12 cellular contexts compared by ENCODE assay signal in the genomic region with DNA sequence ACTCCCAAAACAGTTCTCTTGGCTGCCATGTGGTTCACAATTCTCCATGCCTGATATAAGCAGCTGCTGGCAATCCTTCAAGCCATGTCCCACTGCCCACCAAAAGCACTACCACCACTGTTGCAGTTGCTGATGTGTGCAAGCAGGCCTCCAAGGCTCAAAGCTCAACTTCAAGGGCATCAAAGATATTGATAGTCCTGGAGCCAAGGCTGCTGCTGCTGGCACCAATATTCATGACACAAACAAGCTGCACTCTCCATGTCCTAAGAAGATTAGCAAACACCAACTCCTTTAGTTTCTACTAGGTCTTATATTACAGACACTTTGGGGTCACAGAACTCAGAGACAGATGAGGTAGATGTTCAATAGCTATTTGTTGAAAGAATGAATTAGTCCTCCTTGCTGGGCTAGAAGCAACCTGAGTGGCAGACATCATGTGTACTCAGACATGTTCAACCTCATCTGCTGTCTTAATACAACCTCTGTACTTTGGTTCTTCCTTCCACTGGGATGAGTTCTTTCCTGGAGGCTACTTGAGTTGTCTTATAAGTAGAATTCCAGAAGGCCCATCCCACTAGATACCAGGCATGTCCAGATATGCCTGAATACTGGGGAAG.
A peak's percentile ranks its signal among the peaks of the same experiment; 100 is the strongest.
DNase-seq lines count a peak whose midpoint lies in the region; ATAC-seq and TF ChIP-seq lines count a peak whose summit lies in the region.
"Had no signal": no experiment of that assay in that cellular context is flagged by ENCODE, and none has a peak within 500 bp of the region (broad histone marks: within the 10 kb centered on the region; RNA-seq: fewer than 3 reads in every experiment).

No MANE protein-coding gene starts in this region.

- DNase-seq in NCI-H226 (peak; percentile 69), ascending aorta (ENCODE audit: low spot score in 2 of 2) (no peak), right lobe of liver (peak; percentile 24 to 64 (median 64)), suprapubic skin (ENCODE audit: low spot score in 2 of 2) (no peak), GM13977 (ENCODE audit: low spot score) (no peak), HEK293T (ENCODE audit: extremely low spot score) (no peak), LoVo (ENCODE audit: low spot score) (no peak)
- DNase-seq: activated T-cell treated with anti-CD3 and anti-CD28 coated beads, Interleukin-2, amount 50 U/mL, for 1 hour; central memory CD4-positive, alpha-beta T cell; effector memory CD4-positive, alpha-beta T cell; NCI-H2029 treated with DMSO at 0.1 percent for 48 hours had no signal

- TF ChIP-seq EP300 in suprapubic skin (IDR thresholded peaks at IDR 0.05) = no peak

- H3K27me3 ChIP-seq in ascending aorta (no peaks in the 10 kb centered on the region), right lobe of liver (no peaks in the 10 kb centered on the region), suprapubic skin (no peaks in the 10 kb centered on the region)
- H3K27me3 ChIP-seq: MG63 had no signal

- H3K36me3 ChIP-seq in ascending aorta (no peaks in the 10 kb centered on the region), right lobe of liver (no peaks in the 10 kb centered on the region), suprapubic skin (no peaks in the 10 kb centered on the region)
- H3K36me3 ChIP-seq: MG63 had no signal

- no peak overlapping the region for H3K4me3 ChIP-seq in ascending aorta
- H3K4me3 ChIP-seq in right lobe of liver = no peak overlapping the region
- no peak overlapping the region for H3K4me3 ChIP-seq in suprapubic skin
- H3K4me3 ChIP-seq: MG63 had no signal

- CTCF ChIA-PET in HEK293T (lab: Yijun Ruan, JAX) = no interaction called here

- H3K4me1 ChIP-seq in ascending aorta (peaks cover 0 to 29% of the 10 kb centered on the region in 2 donors), right lobe of liver (peaks cover 0 to 70% (median 28%) of the 10 kb centered on the region in 4 donors), suprapubic skin (peaks cover 30% of the 10 kb centered on the region)

- POLR2A ChIA-PET in HEK293T (lab: Yijun Ruan, JAX) = no interaction called here

- H3K27ac ChIP-seq in ascending aorta (peak overlapping the region; percentile 25 to 40), right lobe of liver (peak overlapping the region; percentile 23 to 48 (median 39)), suprapubic skin (peak overlapping the region; percentile 60)

- intact Hi-C loops in ascending aorta (cut with DNase I) = no loop called here
- intact Hi-C loops in right lobe of liver (cut with DNase I) = no loop called here

- no peak for TF ChIP-seq POLR2A in right lobe of liver (IDR thresholded peaks at IDR 0.05)
- no peak for TF ChIP-seq POLR2A in suprapubic skin (IDR thresholded peaks at IDR 0.05)

- H3K9me3 ChIP-seq in ascending aorta (no peaks in the 10 kb centered on the region), right lobe of liver (no peaks in the 10 kb centered on the region), suprapubic skin (no peaks in the 10 kb centered on the region)
- H3K9me3 ChIP-seq: MG63 had no signal

- in situ Hi-C loops in GM13977 (cut with MboI; ENCODE audit: low pct_unique_long_range_greater_than_20kb, low sequenced_read_pairs, unreplicated experiment) = no loop called here

- TF ChIP-seq CTCF in ascending aorta (IDR thresholded peaks at IDR 0.05) (no peak), right lobe of liver (IDR thresholded peaks at IDR 0.05) (no peak), suprapubic skin (IDR thresholded peaks at IDR 0.05) (no peak), GM13977 (IDR thresholded peaks at IDR 0.05; ENCODE audit: extremely low read depth, insufficient read depth, missing control alignments) (no peak)

- ATAC-seq in right lobe of liver = peak; percentile 40 to 73 (median 63)

TF ChIP-seq in HEK293T, 16 proteins besides CTCF, POLR2A, EP300 and RAD21:
- TF ChIP-seq L3MBTL2 (conservative IDR thresholded peaks at IDR 0.05) (no peak), TARDBP (IDR thresholded peaks at IDR 0.05) (no peak), SP1 (IDR thresholded peaks at IDR 0.05) (no peak), BHLHE40 (IDR thresholded peaks at IDR 0.05; ENCODE audit: borderline replicate concordance) (no peak), ZNF384 (IDR thresholded peaks at IDR 0.05) (no peak), LEF1 (IDR thresholded peaks at IDR 0.05; ENCODE audit: borderline replicate concordance) (no peak), SUZ12 (IDR thresholded peaks at IDR 0.05) (no peak), FOXM1 (IDR thresholded peaks at IDR 0.05; ENCODE audit: borderline replicate concordance) (no peak), FOXK2 (IDR thresholded peaks at IDR 0.05) (no peak), NFRKB (IDR thresholded peaks at IDR 0.05) (no peak), CTBP1 (IDR thresholded peaks at IDR 0.05; ENCODE audit: borderline replicate concordance) (no peak), ARNT (IDR thresholded peaks at IDR 0.05) (no peak), FOXA1 (IDR thresholded peaks at IDR 0.05) (no peak)
- TF ChIP-seq, protein P1, sequence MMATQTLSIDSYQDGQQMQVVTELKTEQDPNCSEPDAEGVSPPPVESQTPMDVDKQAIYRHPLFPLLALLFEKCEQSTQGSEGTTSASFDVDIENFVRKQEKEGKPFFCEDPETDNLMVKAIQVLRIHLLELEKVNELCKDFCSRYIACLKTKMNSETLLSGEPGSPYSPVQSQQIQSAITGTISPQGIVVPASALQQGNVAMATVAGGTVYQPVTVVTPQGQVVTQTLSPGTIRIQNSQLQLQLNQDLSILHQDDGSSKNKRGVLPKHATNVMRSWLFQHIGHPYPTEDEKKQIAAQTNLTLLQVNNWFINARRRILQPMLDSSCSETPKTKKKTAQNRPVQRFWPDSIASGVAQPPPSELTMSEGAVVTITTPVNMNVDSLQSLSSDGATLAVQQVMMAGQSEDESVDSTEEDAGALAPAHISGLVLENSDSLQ (IDR thresholded peaks at IDR 0.05) = no peak
TF ChIP-seq in HEK293T: peak in this region for 0.

Comparison
In these comparisons a context has a peak if more than half of its experiments do, and no peak if none do; other contexts are left out.
1. DNase-seq: peak in NCI-H226 (single experiment) and right lobe of liver (3 of 3); none in ascending aorta (0 of 2), suprapubic skin (0 of 2), GM13977 (single experiment), HEK293T (single experiment) and LoVo (single experiment).
2. Peak in every context shown above with its lines, with median percentiles within 50 percentile points of each other: H3K27ac ChIP-seq.